ENCODE assay signal across 9 cellular contexts in the genomic region with DNA sequence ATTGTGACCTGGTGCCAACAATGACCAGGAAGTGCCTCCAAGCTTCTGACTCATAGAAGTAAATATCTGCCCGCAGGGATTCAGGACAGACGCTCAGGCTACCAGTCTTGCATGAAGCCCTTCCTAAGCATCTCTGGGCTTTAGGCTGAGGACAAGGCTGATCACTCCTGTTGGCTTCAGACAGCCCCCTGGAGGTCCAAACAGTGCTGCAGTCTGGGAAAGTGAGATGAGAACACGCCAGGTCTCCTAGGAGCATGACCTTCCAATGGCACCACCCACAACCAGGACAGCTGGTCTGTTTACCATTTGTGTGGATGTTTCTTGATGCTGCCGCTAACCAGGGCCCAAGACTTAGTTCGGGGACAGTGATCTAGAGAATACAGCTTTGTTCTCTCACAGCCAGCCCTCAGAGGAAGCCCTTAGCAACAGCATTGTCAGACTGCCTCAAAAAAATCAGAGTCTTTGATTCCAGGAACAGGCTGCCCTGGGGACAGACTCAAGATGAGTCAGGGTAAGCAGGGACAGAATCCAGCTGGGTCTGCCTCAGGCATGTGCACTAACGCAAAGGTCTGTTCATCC.
A peak's percentile ranks its signal among the peaks of the same experiment; 100 is the strongest.
DNase-seq lines count a peak whose midpoint lies in the region; ATAC-seq and TF ChIP-seq lines count a peak whose summit lies in the region.
"Had no signal": no experiment of that assay in that cellular context is flagged by ENCODE, and none has a peak within 500 bp of the region (broad histone marks: within the 10 kb centered on the region; RNA-seq: fewer than 3 reads in every experiment).

No MANE protein-coding gene starts in this region.

- H3K27ac Mint-ChIP-seq in HFFc6, result peak overlapping the region; percentile 41; the same call in 1 of the 2 replicates
- no peak overlapping the region for H3K27ac Mint-ChIP-seq in activated CD4-positive, alpha-beta T cell treated with anti-CD3 and anti-CD28 coated beads for 36 hours
- no peak overlapping the region for H3K27ac Mint-ChIP-seq in activated naive CD4-positive, alpha-beta T cell treated with anti-CD3 and anti-CD28 coated beads, Interleukin-2, amount 10 ng/mL, durations not matched to agents 7 days and 5 days

- H3K27me3 Mint-ChIP-seq in HFFc6 (ENCODE audit: insufficient read depth), result peaks cover 22% of the 10 kb centered on the region
- H3K27me3 Mint-ChIP-seq in activated CD4-positive, alpha-beta T cell treated with anti-CD3 and anti-CD28 coated beads for 36 hours, result peaks cover 4% of the 10 kb centered on the region
- peaks cover 54% of the 10 kb centered on the region for H3K27me3 Mint-ChIP-seq in activated naive CD4-positive, alpha-beta T cell treated with anti-CD3 and anti-CD28 coated beads, Interleukin-2, amount 10 ng/mL, durations not matched to agents 7 days and 5 days

- no peaks in the 10 kb centered on the region for H4K20me1 ChIP-seq in mammary epithelial cell (ENCODE audit: insufficient read depth, low read length)

- POLR2A ChIA-PET in activated CD4-positive, alpha-beta T cell treated with anti-CD3 and anti-CD28 coated beads for 36 hours (lab: Charles Lee), result no interaction called here

- peak; percentile 57 for DNase-seq in ACHN
- peak; percentile 70 for DNase-seq in HFFc6
- peak; percentile 21 for DNase-seq in mammary epithelial cell
- peak; percentile 82 for DNase-seq in medulla oblongata (ENCODE audit: extremely low spot score)
- no peak for DNase-seq in activated CD4-positive, alpha-beta T cell treated with anti-CD3 and anti-CD28 coated beads for 36 hours
- no peak for DNase-seq in activated naive CD4-positive, alpha-beta T cell treated with anti-CD3 and anti-CD28 coated beads, Interleukin-2, amount 10 ng/mL, durations not matched to agents 7 days and 5 days
- DNase-seq in NCI-H226, result no peak
- no peak for DNase-seq in HPDE6-E6E7 (ENCODE audit: extremely low spot score)
- DNase-seq: NCI-H524 treated with DMSO at 0.1 percent for 48 hours had no signal

- TF ChIP-seq CTCF in HFFc6 (IDR thresholded peaks at IDR 0.05) (no peak), mammary epithelial cell (conservative IDR thresholded peaks at IDR 0.05 in 1 of 2, IDR thresholded peaks at IDR 0.05 in 1 of 2; ENCODE audit: extremely low read depth in 1 of 2, insufficient read depth in 1 of 2, low read depth in 1 of 2, low read length in 2 of 2) (peak in 1 of 2 donors; percentile 9)

- H3K4me3 ChIP-seq in mammary epithelial cell (replicated peaks in 1 of 3; ENCODE audit: insufficient read depth in 1 of 3, low read depth in 2 of 3, low read length in 3 of 3), result no peak overlapping the region

- dilution Hi-C loops in mammary epithelial cell (cut with HindIII; ENCODE audit: low sequenced_read_pairs), result no loop called here

- no peaks in the 10 kb centered on the region for H3K36me3 Mint-ChIP-seq in HFFc6 (ENCODE audit: low read depth)
- no peaks in the 10 kb centered on the region for H3K36me3 Mint-ChIP-seq in activated CD4-positive, alpha-beta T cell treated with anti-CD3 and anti-CD28 coated beads for 36 hours (ENCODE audit: low read depth)
- no peaks in the 10 kb centered on the region for H3K36me3 Mint-ChIP-seq in activated naive CD4-positive, alpha-beta T cell treated with anti-CD3 and anti-CD28 coated beads, Interleukin-2, amount 10 ng/mL, durations not matched to agents 7 days and 5 days

- peaks cover 17% of the 10 kb centered on the region for H3K4me1 Mint-ChIP-seq in HFFc6 (ENCODE audit: low read depth)
- H3K4me1 Mint-ChIP-seq in activated CD4-positive, alpha-beta T cell treated with anti-CD3 and anti-CD28 coated beads for 36 hours, result no peaks in the 10 kb centered on the region
- H3K4me1 Mint-ChIP-seq in activated naive CD4-positive, alpha-beta T cell treated with anti-CD3 and anti-CD28 coated beads, Interleukin-2, amount 10 ng/mL, durations not matched to agents 7 days and 5 days, result no peaks in the 10 kb centered on the region

- peaks cover 11% of the 10 kb centered on the region for H3K4me1 ChIP-seq in mammary epithelial cell (ENCODE audit: insufficient read depth, low read length)

- no peak overlapping the region for H3K4me2 ChIP-seq in mammary epithelial cell (ENCODE audit: insufficient read depth, low read depth, low read length)

- H2AFZ ChIP-seq in mammary epithelial cell (ENCODE audit: low read depth, low read length), result no peak overlapping the region

- intact Hi-C loops in mammary epithelial cell (cut with micrococcal nuclease), result loop anchor here (1.0 kb wide), 1 partner anchor 48 kb away; no protein-coding TSS in a partner anchor
- intact Hi-C loops in activated CD4-positive, alpha-beta T cell treated with anti-CD3 and anti-CD28 coated beads for 36 hours (cut with DNase I, micrococcal nuclease), result loop anchor here (1.0 kb wide), 1 partner anchor 48 kb away; no protein-coding TSS in a partner anchor

- no peak overlapping the region for H3K9ac ChIP-seq in mammary epithelial cell (ENCODE audit: insufficient read depth, low read length)

- no peaks in the 10 kb centered on the region for H3K79me2 ChIP-seq in mammary epithelial cell (ENCODE audit: insufficient read depth, low read length)

- CTCF ChIA-PET in mammary epithelial cell (lab: Charles Lee; ENCODE audit: low non-redundant PET), result no interaction called here
- CTCF ChIA-PET in activated CD4-positive, alpha-beta T cell treated with anti-CD3 and anti-CD28 coated beads for 36 hours (lab: Charles Lee), result interaction anchor here (1.0 to 1.8 kb wide), 3 partner anchors 17 to 178 kb away, joined by 3 to 4 read pairs (median 3); no protein-coding TSS in a partner anchor
- CTCF ChIA-PET in activated naive CD4-positive, alpha-beta T cell treated with anti-CD3 and anti-CD28 coated beads, Interleukin-2, amount 10 ng/mL, durations not matched to agents 7 days and 5 days (lab: Charles Lee), result no interaction called here

- H3K4me3 Mint-ChIP-seq in HFFc6, result no peak overlapping the region
- no peak overlapping the region for H3K4me3 Mint-ChIP-seq in activated CD4-positive, alpha-beta T cell treated with anti-CD3 and anti-CD28 coated beads for 36 hours
- H3K4me3 Mint-ChIP-seq in activated naive CD4-positive, alpha-beta T cell treated with anti-CD3 and anti-CD28 coated beads, Interleukin-2, amount 10 ng/mL, durations not matched to agents 7 days and 5 days, result no peak overlapping the region

- ATAC-seq in activated CD4-positive, alpha-beta T cell treated with anti-CD3 and anti-CD28 coated beads for 36 hours, result no peak

- H3K27ac ChIP-seq in mammary epithelial cell (ENCODE audit: insufficient read depth, low read depth, low read length), result no peak overlapping the region

- in situ Hi-C loops in ACHN (cut with HindIII; ENCODE audit: low pct_ligation_motif_present, low pct_unique_long_range_greater_than_20kb, low sequenced_read_pairs), result no loop called here
- in situ Hi-C loops in mammary epithelial cell (cut with MboI; ENCODE audit: low sequenced_read_pairs in 2 of 2), result loop anchor here in 1 of 2 donors (5.0 kb wide), 1 partner anchor 50 kb away; no protein-coding TSS in a partner anchor

- no TSS peak for BruUV-seq in mammary epithelial cell (replicated peaks; lab: Mats Ljungman, UMichigan)

- WGBS in mammary epithelial cell (ENCODE audit: low coverage, missing lambda C conversion rate), result 7% methylated on average over 6 of the region's 6 CpGs

- no peaks in the 10 kb centered on the region for H3K9me3 ChIP-seq in mammary epithelial cell (replicated peaks; ENCODE audit: insufficient read depth, low read length)

- no peaks in the 10 kb centered on the region for H3K36me3 ChIP-seq in mammary epithelial cell (ENCODE audit: insufficient read depth, low read length)

- H3K9me3 Mint-ChIP-seq in HFFc6, result no peaks in the 10 kb centered on the region
- no peaks in the 10 kb centered on the region for H3K9me3 Mint-ChIP-seq in activated CD4-positive, alpha-beta T cell treated with anti-CD3 and anti-CD28 coated beads for 36 hours (ENCODE audit: low read depth)
- no peaks in the 10 kb centered on the region for H3K9me3 Mint-ChIP-seq in activated naive CD4-positive, alpha-beta T cell treated with anti-CD3 and anti-CD28 coated beads, Interleukin-2, amount 10 ng/mL, durations not matched to agents 7 days and 5 days

- H3K27me3 ChIP-seq in mammary epithelial cell (ENCODE audit: insufficient read depth, low read length), result no peaks in the 10 kb centered on the region

Comparison
In these comparisons a context has a peak if more than half of its experiments do, and no peak if none do; other contexts are left out.
1. DNase-seq: peak in ACHN (single experiment), HFFc6 (single experiment), mammary epithelial cell (single experiment) and medulla oblongata (single experiment); none in activated CD4-positive, alpha-beta T cell treated with anti-CD3 and anti-CD28 coated beads for 36 hours (single experiment), activated naive CD4-positive, alpha-beta T cell treated with anti-CD3 and anti-CD28 coated beads, Interleukin-2, amount 10 ng/mL, durations not matched to agents 7 days and 5 days (single experiment), NCI-H226 (single experiment) and HPDE6-E6E7 (single experiment).